ENCODE assay signal across 1 cellular context in genomic region chr19:8457802-8458201, GRCh38.
TF ChIP-seq lines count a peak whose summit lies in the region.

No MANE protein-coding gene starts in this region.

TF ChIP-seq in WTC11, 78 proteins besides CTCF, POLR2A, EP300 and RAD21 (continued from another document):
- TF ChIP-seq ZNF281 (CRISPR knock-in tag; IDR thresholded peaks at IDR 0.05): no peak
TF ChIP-seq in WTC11: peak in this region for 0.
